Comparison of ENCODE assay signal across 34 cellular contexts in genomic region chr2:120321721-120322284, GRCh38. TPM values are rescaled to one million over a fixed set of nuclear protein-coding genes. Genes with fewer than 3 reads are reported as not detected.
"Had no signal": no experiment of that assay in that cellular context is flagged by ENCODE, and none has a peak within 500 bp of the region (broad histone marks: within the 10 kb centered on the region; RNA-seq: fewer than 3 reads in every experiment).

No MANE protein-coding gene starts in this region.

- H3K9me3 Mint-ChIP-seq: activated naive CD4-positive, alpha-beta T cell treated with anti-CD3 and anti-CD28 coated beads, Interleukin-2, amount 50 U/mL, for 72 hours; activated T-cell treated with anti-CD3 and anti-CD28 coated beads, Interleukin-2, amount 50 U/mL, for 24 hours; activated T-helper 2 cell treated with anti-CD3 and anti-CD28 coated beads, Interferon-gamma antibody, Interleukin-2, Interleukin-4, amounts not matched to agents 10 μg/mL and 5 μg/mL and 100 μg/mL, durations not matched to agents 14 hours and 24 hours and 36 hours had no signal

- H3K27me3 ChIP-seq: MG63 had no signal

- H3K4me2 ChIP-seq: PC-9 had no signal

- H3K4me3 Mint-ChIP-seq: activated CD8-positive, alpha-beta memory T cell treated with anti-CD3 and anti-CD28 coated beads, Interleukin-2, amount 10 ng/mL, durations not matched to agents 7 days and 5 days; activated T-cell treated with anti-CD3 and anti-CD28 coated beads, Interleukin-2, amount 50 U/mL, for 24 hours; IgD-negative memory B cell had no signal

- H3K36me3 ChIP-seq: brain microvascular endothelial cell, MG63, WERI-Rb-1 had no signal

- ATAC-seq: activated CD8-positive, alpha-beta memory T cell treated with anti-CD3 and anti-CD28 coated beads, Interleukin-2, amount 10 ng/mL, durations not matched to agents 7 days and 5 days; activated naive CD4-positive, alpha-beta T cell treated with anti-CD3 and anti-CD28 coated beads, Interleukin-2, amount 50 U/mL, for 72 hours had no signal

- H3K27me3 Mint-ChIP-seq: activated T-cell treated with anti-CD3 and anti-CD28 coated beads, Interleukin-2, amount 50 U/mL, for 24 hours had no signal

- H3K27ac Mint-ChIP-seq: activated CD8-positive, alpha-beta memory T cell treated with anti-CD3 and anti-CD28 coated beads, Interleukin-2, amount 10 ng/mL, durations not matched to agents 7 days and 5 days; activated T-cell treated with anti-CD3 and anti-CD28 coated beads, Interleukin-2, amount 50 U/mL, for 24 hours; activated T-helper 2 cell treated with anti-CD3 and anti-CD28 coated beads, Interferon-gamma antibody, Interleukin-2, Interleukin-4, amounts not matched to agents 10 μg/mL and 5 μg/mL and 100 μg/mL, durations not matched to agents 14 hours and 24 hours and 36 hours; IgD-negative memory B cell had no signal

- DNase-seq: activated CD4-positive, alpha-beta T cell treated with anti-CD3 and anti-CD28 coated beads for 1 hour; activated CD4-positive, alpha-beta T cell treated with anti-CD3 and anti-CD28 coated beads for 48 hours; activated CD4-positive, alpha-beta T cell treated with anti-CD3 and anti-CD28 coated beads, Interleukin-2, amount 50 U/mL, for 48 hours; activated CD4-positive, CD25-positive, alpha-beta regulatory T cell; activated CD8-positive, alpha-beta memory T cell treated with anti-CD3 and anti-CD28 coated beads for 24 hours; activated CD8-positive, alpha-beta memory T cell treated with anti-CD3 and anti-CD28 coated beads, Interleukin-2, amount 10 ng/mL, durations not matched to agents 7 days and 5 days; activated gamma-delta T cell; activated naive CD4-positive, alpha-beta T cell treated with Interleukin-2 at 50 U/mL for 16 hours; activated T-cell treated with anti-CD3 and anti-CD28 coated beads, Interleukin-2, amount 50 U/mL, for 24 hours; amniotic stem cell; aorta; brain microvascular endothelial cell; Karpas-422; KBM-7; MG63; NCI-H1048; NCI-H1105 treated with DMSO at 0.1 percent for 48 hours; NCI-H1436; NCI-H1694; NCI-H1930; NCI-H510A; NCI-H526; NCI-H748 treated with DMSO at 0.1 percent for 48 hours; NK-92 treated with Interleukin-12 subunit alpha and Interleukin-12 subunit beta, amount 100 ng/mL, for 24 hours; PC-9; Right ventricle myocardium superior; T1000; WERI-Rb-1 had no signal

- H3K4me3 ChIP-seq: MG63, PC-9 had no signal

- H3K27ac ChIP-seq: brain microvascular endothelial cell, PC-9, WERI-Rb-1 had no signal

- H3K9me3 ChIP-seq: MG63 had no signal

- H3K36me3 Mint-ChIP-seq: activated CD8-positive, alpha-beta memory T cell treated with anti-CD3 and anti-CD28 coated beads, Interleukin-2, amount 10 ng/mL, durations not matched to agents 7 days and 5 days; activated naive CD4-positive, alpha-beta T cell treated with anti-CD3 and anti-CD28 coated beads, Interleukin-2, amount 50 U/mL, for 72 hours; IgD-negative memory B cell had no signal

RNA-seq across cellular contexts. Expression of gene INHBB, which starts 24.1 kb away (rescaled TPM):
- total RNA-seq: activated CD8-positive, alpha-beta memory T cell treated with anti-CD3 and anti-CD28 coated beads, Interleukin-2, amount 10 ng/mL, durations not matched to agents 7 days and 5 days; activated naive CD4-positive, alpha-beta T cell treated with anti-CD3 and anti-CD28 coated beads, Interleukin-2, amount 50 U/mL, for 72 hours; activated T-helper 2 cell treated with anti-CD3 and anti-CD28 coated beads, Interferon-gamma antibody, Interleukin-2, Interleukin-4, amounts not matched to agents 10 μg/mL and 5 μg/mL and 100 μg/mL, durations not matched to agents 14 hours and 24 hours and 36 hours; OCI-LY7; T-helper 1 cell treated with Interleukin-12 subunit alpha and Interleukin-12 subunit beta and Interleukin-4 antibody, amounts not matched to agents 30 ng/mL and 1 ng/mL, for 36 hours; T-helper 2 cell treated with Interferon-gamma antibody and Interleukin-4, amounts not matched to agents 100 ng/mL and 5 ng/mL, for 36 hours had no signal
